8 cellular contexts compared by ENCODE assay signal in genomic region chr2:130341562-130342019, GRCh38. TPM values are rescaled to one million over a fixed set of nuclear protein-coding genes. Genes with fewer than 3 reads are reported as not detected.
DNase-seq lines count a peak whose midpoint lies in the region; ATAC-seq, FAIRE-seq and TF ChIP-seq lines count a peak whose summit lies in the region.

No MANE protein-coding gene starts in this region.

- H3K4me3 ChIP-seq in SK-N-MC (peak overlapping the region; percentile 94), osteoblast (ENCODE audit: insufficient read depth, low read length) (peak overlapping the region; percentile 89)

- H3K4me1 ChIP-seq in osteoblast (ENCODE audit: insufficient read depth, low read length), result peaks cover 28% of the 10 kb centered on the region

- ATAC-seq in GM18511 (IDR thresholded peaks at IDR 0.05; ENCODE audit: unreplicated experiment) (peak; percentile 1), HG02840 (IDR thresholded peaks at IDR 0.05; ENCODE audit: low FRiP score, unreplicated experiment) (peak; percentile 2)

- H4K20me1 ChIP-seq in osteoblast (ENCODE audit: insufficient read depth, low read length), result peaks cover 3% of the 10 kb centered on the region

- H2AFZ ChIP-seq in osteoblast (ENCODE audit: low read length), result peak overlapping the region; percentile 100

- TF ChIP-seq POLR2A in erythroblast (IDR thresholded peaks at IDR 0.05; ENCODE audit: low read length), result no peak

- H3K36me3 ChIP-seq in SK-N-MC (ENCODE audit: insufficient read depth, low read length) (peaks cover 24% of the 10 kb centered on the region), osteoblast (ENCODE audit: insufficient read depth, low read length) (peaks cover 34% of the 10 kb centered on the region)

- H3K9ac ChIP-seq in SK-N-MC (ENCODE audit: insufficient read length), result peak overlapping the region; percentile 82

- FAIRE-seq in GM19239 (lab: Jason Lieb, UNC), result no peak

- no peaks in the 10 kb centered on the region for H3K9me3 ChIP-seq in SK-N-MC (ENCODE audit: low read depth, low read length)
- no peaks in the 10 kb centered on the region for H3K9me3 ChIP-seq in osteoblast (ENCODE audit: low read depth, low read length)

- H3K27ac ChIP-seq in SK-N-MC, result no peak overlapping the region
- peak overlapping the region; percentile 84 for H3K27ac ChIP-seq in osteoblast (ENCODE audit: low read depth, low read length)

- peak overlapping the region; percentile 98 for H3K4me2 ChIP-seq in osteoblast (ENCODE audit: insufficient read depth, low read length)

- TF ChIP-seq CTCF in osteoblast (IDR thresholded peaks at IDR 0.05; ENCODE audit: extremely low read depth, low read depth, low read length), result no peak
- no peak for TF ChIP-seq CTCF in GM20000 (IDR thresholded peaks at IDR 0.05; ENCODE audit: extremely low read depth, missing control alignments)

- peaks cover 15% of the 10 kb centered on the region for H3K79me2 ChIP-seq in osteoblast (ENCODE audit: insufficient read depth, low read length)

- H3K27me3 ChIP-seq in osteoblast (ENCODE audit: insufficient read depth, low read length), result no peaks in the 10 kb centered on the region

- DNase-seq in SK-N-MC (ENCODE audit: low read depth, low spot score) (no peak), erythroblast (lab: John Stamatoyannopoulos, UW) (peak; percentile 42 to 44), osteoblast (ENCODE audit: insufficient read length, low spot score, missing footprints) (peak; percentile 83), GM19239 (ENCODE audit: insufficient read length, low spot score) (no peak), GM20000 (ENCODE audit: low spot score) (no peak)
- DNase-seq in effector CD8-positive, alpha-beta T cell (lab: John Stamatoyannopoulos, UW), result no peak

RNA-seq across cellular contexts. Expression of gene IMP4, which starts 1.1 kb away (rescaled TPM):
- 54.8 and 55.7 TPM in 2 replicates for total RNA-seq in osteoblast

RNA-seq across cellular contexts. Expression of gene PTPN18, which starts 14.3 kb away (rescaled TPM):
- 28.6 and 29.0 TPM in 2 replicates for total RNA-seq in osteoblast

Comparison
In these comparisons a context has a peak if more than half of its experiments do, and no peak if none do; other contexts are left out.
1. DNase-seq: peak in erythroblast (2 of 2) and osteoblast (single experiment); none in SK-N-MC (single experiment), GM19239 (single experiment), GM20000 (single experiment) and effector CD8-positive, alpha-beta T cell (single experiment).